In the genomic region with DNA sequence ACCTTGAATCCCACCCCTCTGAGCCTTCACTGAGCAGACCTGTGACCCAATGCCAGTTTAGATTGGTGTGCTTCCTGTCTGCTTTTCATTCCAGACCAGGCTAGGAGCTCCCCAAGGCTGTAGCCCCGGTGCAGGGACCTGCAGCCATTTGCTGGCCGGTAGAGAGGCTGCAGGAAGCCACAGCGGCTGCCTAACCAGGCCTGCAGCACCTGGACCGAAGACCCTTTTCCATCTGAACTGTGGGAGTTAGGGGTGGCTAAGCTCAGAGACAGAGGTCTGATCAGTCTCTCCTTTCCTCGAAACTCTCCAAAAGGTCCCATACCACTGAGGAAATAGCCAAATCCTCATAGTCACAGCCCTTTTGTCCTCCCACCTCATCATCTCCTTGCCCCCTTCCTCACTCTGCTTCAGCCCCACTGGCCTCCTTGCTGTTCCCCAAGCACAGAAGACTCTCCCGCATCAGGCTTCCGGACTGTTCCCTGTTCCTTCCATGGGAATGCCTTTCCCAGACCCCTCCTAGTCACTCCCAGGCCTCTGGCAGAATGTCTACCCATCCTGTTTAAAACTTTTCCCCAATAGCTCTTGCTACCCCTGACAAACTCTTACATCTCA, we compare ENCODE assay signal across 8 cellular contexts. TPM values are rescaled to one million over a fixed set of nuclear protein-coding genes. Genes with fewer than 3 reads are reported as not detected.
DNase-seq lines count a peak whose midpoint lies in the region; ATAC-seq and TF ChIP-seq lines count a peak whose summit lies in the region.

No MANE protein-coding gene starts in this region.

- TF ChIP-seq POLR2A in ovary (IDR thresholded peaks at IDR 0.05) = no peak

- CTCF ChIA-PET in CD4-positive, alpha-beta memory T cell (lab: Charles Lee; ENCODE audit: partially characterized antibody) = interaction anchor here (0.8 to 2.2 kb wide), 4 partner anchors 12 to 661 kb away, joined by 3 to 6 read pairs (median 3); a partner anchor contains a TSS

- TF ChIP-seq EP300 in ovary (IDR thresholded peaks at IDR 0.05) = no peak

- H3K9me3 Mint-ChIP-seq in CD4-positive, alpha-beta memory T cell = peaks cover 0 to 1% (median 0%) of the 10 kb centered on the region in 8 donors

- TF ChIP-seq CTCF in fibroblast of mammary gland (conservative IDR thresholded peaks at IDR 0.05; ENCODE audit: control insufficient read depth, insufficient read depth, low read depth, low read length) = no peak
- TF ChIP-seq CTCF in ovary (IDR thresholded peaks at IDR 0.05) = no peak

- WGBS in ovary, 3 donors = 82 to 84% (median 83%) methylated on average over 7 of the region's 7 CpGs

- peak overlapping the region; percentile 47 to 98 (median 94) for H3K27ac Mint-ChIP-seq in CD4-positive, alpha-beta memory T cell

- ATAC-seq in HG02973 (IDR thresholded peaks at IDR 0.05; ENCODE audit: unreplicated experiment) = no peak

- H3K4me3 Mint-ChIP-seq in CD4-positive, alpha-beta memory T cell = peak overlapping the region; percentile 78 to 93 (median 91)

- H3K4me3 ChIP-seq in CD4-positive, alpha-beta memory T cell (ENCODE audit: low read length in 2 of 2) = peak overlapping the region; percentile 76 to 96
- H3K4me3 ChIP-seq in SJSA1 (peak overlapping the region; percentile 62), fibroblast of mammary gland (ENCODE audit: control insufficient read depth, low read depth, low read length) (peak overlapping the region; percentile 33), ovary (peak overlapping the region; percentile 93)

- peak overlapping the region; percentile 78 for H3K27ac ChIP-seq in CD4-positive, alpha-beta memory T cell (ENCODE audit: low read depth, low read length)
- H3K27ac ChIP-seq in SJSA1 (no peak overlapping the region), ovary (peak overlapping the region; percentile 17 to 18)

- intact Hi-C loops in CD4-positive, alpha-beta memory T cell (cut with micrococcal nuclease) = loop anchor here (1.0 to 5.0 kb wide), 4 partner anchors 49 to 877 kb away; a partner anchor contains a TSS
- intact Hi-C loops in ovary (cut with DNase I) = no loop called here

- POLR2A ChIA-PET in CD4-positive, alpha-beta memory T cell (lab: Charles Lee; ENCODE audit: partially characterized antibody) = interaction anchor here (0.6 to 2.6 kb wide), 6 partner anchors 49 to 1520 kb away, joined by 3 to 18 read pairs (median 6); a partner anchor contains a TSS

- no peaks in the 10 kb centered on the region for H3K27me3 Mint-ChIP-seq in CD4-positive, alpha-beta memory T cell

- H3K36me3 ChIP-seq in CD4-positive, alpha-beta memory T cell (ENCODE audit: insufficient read depth, low read length) = peaks cover 5% of the 10 kb centered on the region
- H3K36me3 ChIP-seq in SJSA1 (peaks cover 25% of the 10 kb centered on the region), ovary (no peaks in the 10 kb centered on the region)

- peaks cover 17% of the 10 kb centered on the region for H3K4me1 ChIP-seq in CD4-positive, alpha-beta memory T cell (ENCODE audit: insufficient read depth, low read length)
- H3K4me1 ChIP-seq in SJSA1 (replicated peaks) (peaks cover 9% of the 10 kb centered on the region; the same call in 1 of the 2 replicates), ovary (ENCODE audit: insufficient read depth) (peaks cover 3% of the 10 kb centered on the region)

- no peaks in the 10 kb centered on the region for H3K9me3 ChIP-seq in CD4-positive, alpha-beta memory T cell (ENCODE audit: control insufficient read depth in 1 of 2, low read length in 2 of 2)
- H3K9me3 ChIP-seq in SJSA1 (replicated peaks) (no peaks in the 10 kb centered on the region), ovary (no peaks in the 10 kb centered on the region)

- peaks cover 22 to 38% (median 31%) of the 10 kb centered on the region in 4 donors for H3K4me1 Mint-ChIP-seq in CD4-positive, alpha-beta memory T cell

- no peaks in the 10 kb centered on the region for H3K27me3 ChIP-seq in CD4-positive, alpha-beta memory T cell (ENCODE audit: insufficient read depth, low read length)
- H3K27me3 ChIP-seq in SJSA1 (replicated peaks) (no peaks in the 10 kb centered on the region), ovary (no peaks in the 10 kb centered on the region)

- no peak for DNase-seq in CD4-positive, alpha-beta memory T cell
- DNase-seq in SJSA1 (ENCODE audit: low read depth in 1 of 2, low spot score in 2 of 2) (no peak), fibroblast of mammary gland (ENCODE audit: low read depth) (no peak), ovary (no peak), DMS153 (lab: John Stamatoyannopoulos, UW) (no peak), NCI-H1105 (lab: John Stamatoyannopoulos, UW) (no peak), SW 1271 (lab: John Stamatoyannopoulos, UW) (no peak)

- peaks cover 13 to 23% of the 10 kb centered on the region in 2 donors for H3K36me3 Mint-ChIP-seq in CD4-positive, alpha-beta memory T cell

RNA-seq across cellular contexts. Expression of a gene that starts 0.7 kb away (rescaled TPM):
- total RNA-seq in CD4-positive, alpha-beta memory T cell = 10 to 100 TPM; 20.0 to 24.5 TPM
- polyA plus RNA-seq in CD4-positive, alpha-beta memory T cell = 10 to 100 TPM; 21.5 to 24.4 TPM
- total RNA-seq in SJSA1 (2014; rRNA removed; shearing (Covaris generic)) = 35.4 and 38.6 TPM in 2 replicates
- total RNA-seq in ovary = 10 to 100 TPM; 15.4 to 26.2 (median 19.9) TPM
- polyA plus RNA-seq in ovary = 10 to 100 TPM; 12.6 to 29.9 TPM

RNA-seq across cellular contexts. Expression of a gene that starts 49.3 kb away (rescaled TPM):
- 1 to 10 TPM; 5.0 to 6.0 TPM for total RNA-seq in CD4-positive, alpha-beta memory T cell
- 1 to 10 TPM in 1 of 2 donors, under 1 TPM in 1; 0.42 to 4.0 TPM for polyA plus RNA-seq in CD4-positive, alpha-beta memory T cell
- 2.6 and 4.6 TPM in 2 replicates for total RNA-seq in SJSA1 (2014; rRNA removed; shearing (Covaris generic))
- 1 to 10 TPM; 3.2 to 9.6 (median 7.0) TPM for total RNA-seq in ovary
- polyA plus RNA-seq in ovary = 1 to 10 TPM; 4.3 to 6.4 TPM

Comparison
In these comparisons a context has a peak if more than half of its experiments do, and no peak if none do; other contexts are left out.
1. H3K4me3 ChIP-seq: peak in every context shown above with its lines; median percentile 93 in ovary; 86 in CD4-positive, alpha-beta memory T cell; 62 in SJSA1; 33 in fibroblast of mammary gland.